ENCODE assay signal across 26 cellular contexts in the genomic region with DNA sequence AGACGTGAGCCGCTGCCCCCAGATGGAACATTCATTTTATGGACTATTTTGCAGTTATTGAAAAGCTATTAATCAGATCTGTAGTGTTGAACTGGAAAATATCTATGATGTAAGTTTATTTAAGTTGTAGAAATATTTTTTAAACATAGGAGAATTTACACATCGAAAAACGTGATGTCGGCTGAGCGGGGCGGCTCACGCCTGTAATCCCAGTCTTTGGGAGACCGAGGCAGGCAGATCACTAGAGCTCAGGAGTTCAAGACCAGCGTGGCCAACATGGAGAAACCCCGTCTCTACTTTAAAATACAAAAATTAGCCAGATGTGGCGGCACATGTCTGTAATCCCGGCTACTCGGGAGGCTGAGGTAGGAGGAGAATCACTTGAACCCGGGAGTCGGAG.
"Had no signal": no experiment of that assay in that cellular context is flagged by ENCODE, and none has a peak within 500 bp of the region (broad histone marks: within the 10 kb centered on the region; RNA-seq: fewer than 3 reads in every experiment).

No MANE protein-coding gene starts in this region.

- H3K9me3 Mint-ChIP-seq: activated CD4-positive, alpha-beta T cell treated with anti-CD3 and anti-CD28 coated beads, Interleukin-2, amount 10 ng/mL, durations not matched to agents 24 days and 14 days; activated CD8-positive, alpha-beta T cell treated with anti-CD3 and anti-CD28 coated beads for 36 hours; activated naive CD4-positive, alpha-beta T cell treated with anti-CD3 and anti-CD28 coated beads, Interleukin-2, amount 50 U/mL, for 24 hours; activated naive CD8-positive, alpha-beta T cell treated with anti-CD3 and anti-CD28 coated beads, Interleukin-2, amount 10 ng/mL, durations not matched to agents 7 days and 5 days; activated T-cell treated with anti-CD3 and anti-CD28 coated beads, Interleukin-2, amount 50 U/mL, for 72 hours; activated T-helper 17 cell treated with anti-CD3 and anti-CD28 coated beads, Interleukin-2, amount 50 U/mL, for 72 hours; T-helper 2 cell treated with Interferon-gamma antibody and Interleukin-4, amounts not matched to agents 5 μg/mL and 100 μg/mL, for 36 hours had no signal

- H3K27me3 Mint-ChIP-seq: activated naive CD4-positive, alpha-beta T cell treated with anti-CD3 and anti-CD28 coated beads, Interleukin-2, amount 50 U/mL, for 24 hours; activated T-helper 17 cell treated with anti-CD3 and anti-CD28 coated beads, Interleukin-2, amount 50 U/mL, for 72 hours had no signal

- DNase-seq: activated CD4-positive, alpha-beta T cell treated with anti-CD3 and anti-CD28 coated beads, Interleukin-2, amount 10 ng/mL, durations not matched to agents 24 days and 14 days; activated CD4-positive, alpha-beta T cell treated with anti-CD3 and anti-CD28 coated beads, Interleukin-2, amount 50 U/mL, for 4 hours; activated effector memory CD4-positive, alpha-beta T cell treated with anti-CD3 and anti-CD28 coated beads, Interleukin-2, amount 50 U/mL, for 16 hours; activated naive CD4-positive, alpha-beta T cell; activated naive CD8-positive, alpha-beta T cell treated with anti-CD3 and anti-CD28 coated beads, Interleukin-2, amount 10 ng/mL, durations not matched to agents 7 days and 5 days; activated T-cell treated with anti-CD3 and anti-CD28 coated beads, Interleukin-2, amount 50 U/mL, for 1 hour; activated T-cell treated with anti-CD3 and anti-CD28 coated beads, Interleukin-2, amount 50 U/mL, for 72 hours; amygdala; MM.1S; MV-4-11; NCI-H1092; NCI-H1436 treated with DMSO at 0.1 percent for 48 hours; NCI-H1694 treated with DMSO at 0.1 percent for 48 hours; NCI-H2029; NCI-H345; NCI-H524 treated with DMSO at 0.1 percent for 48 hours; Right ventricle myocardium superior; SW 1271 had no signal

- H3K27ac ChIP-seq: ascending aorta, breast epithelium, KMS-11 had no signal

- H3K9me3 ChIP-seq: ascending aorta, breast epithelium had no signal

- H3K4me3 ChIP-seq: ascending aorta, breast epithelium had no signal

- H3K4me3 Mint-ChIP-seq: activated CD4-positive, alpha-beta T cell treated with anti-CD3 and anti-CD28 coated beads, Interleukin-2, amount 10 ng/mL, durations not matched to agents 24 days and 14 days; activated CD8-positive, alpha-beta T cell treated with anti-CD3 and anti-CD28 coated beads for 36 hours; activated naive CD4-positive, alpha-beta T cell treated with anti-CD3 and anti-CD28 coated beads, Interleukin-2, amount 50 U/mL, for 24 hours; activated naive CD8-positive, alpha-beta T cell treated with anti-CD3 and anti-CD28 coated beads, Interleukin-2, amount 10 ng/mL, durations not matched to agents 7 days and 5 days; activated T-cell treated with anti-CD3 and anti-CD28 coated beads, Interleukin-2, amount 50 U/mL, for 72 hours; activated T-helper 17 cell treated with anti-CD3 and anti-CD28 coated beads, Interleukin-2, amount 50 U/mL, for 72 hours; T-helper 2 cell treated with Interferon-gamma antibody and Interleukin-4, amounts not matched to agents 5 μg/mL and 100 μg/mL, for 36 hours had no signal

- H3K27me3 ChIP-seq: ascending aorta, breast epithelium had no signal

- FAIRE-seq: TTC549 had no signal

- H3K27ac Mint-ChIP-seq: activated CD4-positive, alpha-beta T cell treated with anti-CD3 and anti-CD28 coated beads, Interleukin-2, amount 10 ng/mL, durations not matched to agents 24 days and 14 days; activated CD8-positive, alpha-beta T cell treated with anti-CD3 and anti-CD28 coated beads for 36 hours; activated naive CD4-positive, alpha-beta T cell treated with anti-CD3 and anti-CD28 coated beads, Interleukin-2, amount 50 U/mL, for 24 hours; activated naive CD8-positive, alpha-beta T cell treated with anti-CD3 and anti-CD28 coated beads, Interleukin-2, amount 10 ng/mL, durations not matched to agents 7 days and 5 days; activated T-cell treated with anti-CD3 and anti-CD28 coated beads, Interleukin-2, amount 50 U/mL, for 72 hours; activated T-helper 17 cell treated with anti-CD3 and anti-CD28 coated beads, Interleukin-2, amount 50 U/mL, for 72 hours; T-helper 2 cell treated with Interferon-gamma antibody and Interleukin-4, amounts not matched to agents 5 μg/mL and 100 μg/mL, for 36 hours had no signal

- H3K4me1 ChIP-seq: breast epithelium had no signal

- H3K36me3 ChIP-seq: ascending aorta, breast epithelium had no signal

- ATAC-seq: activated CD8-positive, alpha-beta T cell treated with anti-CD3 and anti-CD28 coated beads for 36 hours; activated T-cell treated with anti-CD3 and anti-CD28 coated beads, Interleukin-2, amount 50 U/mL, for 72 hours; activated T-helper 17 cell treated with anti-CD3 and anti-CD28 coated beads, Interleukin-2, amount 50 U/mL, for 72 hours had no signal
